In genomic region chr2:141610564-141610963, GRCh38 we compare ENCODE assay signal across 27 cellular contexts.
A peak's percentile ranks its signal among the peaks of the same experiment; 100 is the strongest.
DNase-seq lines count a peak whose midpoint lies in the region; ATAC-seq and TF ChIP-seq lines count a peak whose summit lies in the region.
"Had no signal": no experiment of that assay in that cellular context is flagged by ENCODE, and none has a peak within 500 bp of the region (broad histone marks: within the 10 kb centered on the region; RNA-seq: fewer than 3 reads in every experiment).

No MANE protein-coding gene starts in this region.

- H3K27me3 Mint-ChIP-seq in WTC11 (ENCODE audit: low read depth), result no peaks in the 10 kb centered on the region; the same call in 1 of the 2 replicates
- no peaks in the 10 kb centered on the region for H3K27me3 Mint-ChIP-seq in neural progenitor cell (ENCODE audit: insufficient read depth, low read depth)
- H3K27me3 Mint-ChIP-seq: activated naive CD8-positive, alpha-beta T cell treated with anti-CD3 and anti-CD28 coated beads, Interleukin-2, amount 10 ng/mL, durations not matched to agents 7 days and 5 days; CD8-positive, alpha-beta memory T cell; stimulated activated memory B cell treated with anti-CD40 and anti-IgM and Interleukin-4, amounts not matched to agents 10 μg/mL and 1 μg/mL and 100 μg/mL, for 72 hours; T-cell had no signal

- peaks cover 5% of the 10 kb centered on the region for H3F3A ChIP-seq in neural progenitor cell (ENCODE audit: low read depth)

- H4K20me1 ChIP-seq in hepatocyte (ENCODE audit: insufficient read depth, poor library complexity, severe bottlenecking) (no peaks in the 10 kb centered on the region), neural progenitor cell (ENCODE audit: low read depth) (no peaks in the 10 kb centered on the region)

- H3K4me1 Mint-ChIP-seq in WTC11 (peaks cover 50% of the 10 kb centered on the region), neural progenitor cell (peaks cover 16% of the 10 kb centered on the region)
- H3K4me1 Mint-ChIP-seq: activated naive CD8-positive, alpha-beta T cell treated with anti-CD3 and anti-CD28 coated beads, Interleukin-2, amount 10 ng/mL, durations not matched to agents 7 days and 5 days; CD8-positive, alpha-beta memory T cell; stimulated activated memory B cell treated with anti-CD40 and anti-IgM and Interleukin-4, amounts not matched to agents 10 μg/mL and 1 μg/mL and 100 μg/mL, for 72 hours; T-cell had no signal

- H3K36me3 Mint-ChIP-seq in WTC11 (peaks cover 29% of the 10 kb centered on the region), neural progenitor cell (no peaks in the 10 kb centered on the region)
- H3K36me3 Mint-ChIP-seq: activated naive CD8-positive, alpha-beta T cell treated with anti-CD3 and anti-CD28 coated beads, Interleukin-2, amount 10 ng/mL, durations not matched to agents 7 days and 5 days; CD8-positive, alpha-beta memory T cell; stimulated activated memory B cell treated with anti-CD40 and anti-IgM and Interleukin-4, amounts not matched to agents 10 μg/mL and 1 μg/mL and 100 μg/mL, for 72 hours; T-cell had no signal

- H3K9ac ChIP-seq in HUES48 (ENCODE audit: low read depth, low read length) (peak overlapping the region; percentile 7; the same call in 1 of the 2 replicates), neural progenitor cell (no peak overlapping the region)

- WGBS in hepatocyte (ENCODE audit: low lambda C conversion rate, missing lambda C conversion rate), result 74% methylated on average over 5 of the region's 5 CpGs

- H3K9me3 Mint-ChIP-seq in WTC11, result peaks cover 28% of the 10 kb centered on the region
- H3K9me3 Mint-ChIP-seq in neural progenitor cell, result no peaks in the 10 kb centered on the region
- H3K9me3 Mint-ChIP-seq: activated naive CD8-positive, alpha-beta T cell treated with anti-CD3 and anti-CD28 coated beads, Interleukin-2, amount 10 ng/mL, durations not matched to agents 7 days and 5 days; stimulated activated memory B cell treated with anti-CD40 and anti-IgM and Interleukin-4, amounts not matched to agents 10 μg/mL and 1 μg/mL and 100 μg/mL, for 72 hours had no signal

- H3K27ac ChIP-seq in HUES48 (ENCODE audit: low read depth, low read length) (peak overlapping the region; percentile 94), hepatocyte (no peak overlapping the region), neural progenitor cell (peak overlapping the region; percentile 53)
- H3K27ac ChIP-seq: ascending aorta, coronary artery, esophagus muscularis mucosa, HL-60, psoas muscle, transverse colon had no signal

- no peak for DNase-seq in WTC11 (ENCODE audit: low spot score)
- DNase-seq in hepatocyte (ENCODE audit: low spot score), result no peak
- DNase-seq in neural progenitor cell (ENCODE audit: low spot score), result no peak
- DNase-seq in NCI-H2227 treated with DMSO at 0.1 percent for 48 hours (lab: John Stamatoyannopoulos, UW), result no peak
- no peak for DNase-seq in stimulated activated CD4-positive, alpha-beta T cell treated with anti-CD3 and anti-CD28 coated beads, Interleukin-1b, Interleukin-23, amount 100 ng/mL, for 48 hours
- DNase-seq: activated CD4-positive, CD25-positive, alpha-beta regulatory T cell; activated gamma-delta T cell treated with Interleukin-2 at 50 U/mL for 16 hours; activated naive CD8-positive, alpha-beta T cell treated with anti-CD3 and anti-CD28 coated beads, Interleukin-2, amount 10 ng/mL, durations not matched to agents 7 days and 5 days; activated T-cell treated with anti-CD3 and anti-CD28 coated beads, Interleukin-2, amount 50 U/mL, for 4 hours; CD8-positive, alpha-beta memory T cell; foreskin melanocyte; hippocampal formation; Kasumi-1; NCI-H2081 treated with DMSO at 0.1 percent for 48 hours; occipital lobe; psoas muscle; T-cell; transverse colon had no signal

- H3K79me2 ChIP-seq in hepatocyte (no peaks in the 10 kb centered on the region), neural progenitor cell (ENCODE audit: low read depth) (no peaks in the 10 kb centered on the region)

- H3K4me3 ChIP-seq in HUES48 (ENCODE audit: low read depth, low read length) (no peak overlapping the region), hepatocyte (no peak overlapping the region), neural progenitor cell (no peak overlapping the region)
- H3K4me3 ChIP-seq: ascending aorta, coronary artery, esophagus muscularis mucosa, GM12878, psoas muscle, transverse colon had no signal

- H3K9me2 ChIP-seq in hepatocyte (replicated peaks; ENCODE audit: insufficient read depth), result no peaks in the 10 kb centered on the region

- POLR2A ChIA-PET in WTC11 (lab: Charles Lee), result no interaction called here

- H2AFZ ChIP-seq in hepatocyte (no peak overlapping the region), neural progenitor cell (replicated peaks) (peak overlapping the region; percentile 84)

- H3K27ac Mint-ChIP-seq in WTC11, result peak overlapping the region; percentile 98
- H3K27ac Mint-ChIP-seq in neural progenitor cell, result peak overlapping the region; percentile 52
- H3K27ac Mint-ChIP-seq: activated naive CD8-positive, alpha-beta T cell treated with anti-CD3 and anti-CD28 coated beads, Interleukin-2, amount 10 ng/mL, durations not matched to agents 7 days and 5 days; CD8-positive, alpha-beta memory T cell; stimulated activated memory B cell treated with anti-CD40 and anti-IgM and Interleukin-4, amounts not matched to agents 10 μg/mL and 1 μg/mL and 100 μg/mL, for 72 hours; T-cell had no signal

- CTCF ChIA-PET in WTC11 (lab: Charles Lee), result no interaction called here

- no peak for TF ChIP-seq CTCF in WTC11 (IDR thresholded peaks at IDR 0.05)
- TF ChIP-seq CTCF in hepatocyte (IDR thresholded peaks at IDR 0.05; ENCODE audit: poor library complexity), result no peak
- no peak for TF ChIP-seq CTCF in neural progenitor cell (IDR thresholded peaks at IDR 0.05)

- peaks cover 32% of the 10 kb centered on the region for H3K4me1 ChIP-seq in HUES48 (ENCODE audit: control insufficient read depth, insufficient read depth, low read length)
- H3K4me1 ChIP-seq in hepatocyte (ENCODE audit: insufficient read depth), result peaks cover 6% of the 10 kb centered on the region
- H3K4me1 ChIP-seq in neural progenitor cell, result peaks cover 19% of the 10 kb centered on the region
- H3K4me1 ChIP-seq: ascending aorta, esophagus muscularis mucosa, psoas muscle, transverse colon had no signal

- ATAC-seq in WTC11 (no peak; the same call in 1 of the 2 replicates), HG02571 (IDR thresholded peaks at IDR 0.05; ENCODE audit: unreplicated experiment) (no peak)
- ATAC-seq: activated T-cell treated with anti-CD3 and anti-CD28 coated beads, Interleukin-2, amount 50 U/mL, for 4 hours; GM12878; left lobe of liver; psoas muscle; stimulated activated memory B cell treated with anti-CD40 and anti-IgM and Interleukin-4, amounts not matched to agents 10 μg/mL and 1 μg/mL and 100 μg/mL, for 72 hours; T-cell had no signal

- H3K4me2 ChIP-seq in hepatocyte, result peak overlapping the region; percentile 23
- peak overlapping the region; percentile 71 for H3K4me2 ChIP-seq in neural progenitor cell

- H3K36me3 ChIP-seq in HUES48 (ENCODE audit: control insufficient read depth, insufficient read depth, low read length), result no peaks in the 10 kb centered on the region
- H3K36me3 ChIP-seq in hepatocyte (replicated peaks; ENCODE audit: insufficient read depth, low read depth), result no peaks in the 10 kb centered on the region
- no peaks in the 10 kb centered on the region for H3K36me3 ChIP-seq in neural progenitor cell
- H3K36me3 ChIP-seq: ascending aorta, esophagus muscularis mucosa, transverse colon had no signal

- H3K27me3 ChIP-seq in HUES48 (ENCODE audit: control insufficient read depth, insufficient read depth, low read length), result no peaks in the 10 kb centered on the region
- no peaks in the 10 kb centered on the region for H3K27me3 ChIP-seq in hepatocyte
- no peaks in the 10 kb centered on the region for H3K27me3 ChIP-seq in neural progenitor cell
- H3K27me3 ChIP-seq: ascending aorta, esophagus muscularis mucosa, transverse colon had no signal

- H3K4me3 Mint-ChIP-seq in WTC11 (peak overlapping the region; percentile 57; the same call in 1 of the 2 replicates), neural progenitor cell (no peak overlapping the region)
- H3K4me3 Mint-ChIP-seq: activated naive CD8-positive, alpha-beta T cell treated with anti-CD3 and anti-CD28 coated beads, Interleukin-2, amount 10 ng/mL, durations not matched to agents 7 days and 5 days; activated T-cell treated with anti-CD3 and anti-CD28 coated beads, Interleukin-2, amount 50 U/mL, for 4 hours; CD8-positive, alpha-beta memory T cell; stimulated activated memory B cell treated with anti-CD40 and anti-IgM and Interleukin-4, amounts not matched to agents 10 μg/mL and 1 μg/mL and 100 μg/mL, for 72 hours; T-cell had no signal

- H3K9me3 ChIP-seq in HUES48 (ENCODE audit: control insufficient read depth, insufficient read depth, low read length), result no peaks in the 10 kb centered on the region
- no peaks in the 10 kb centered on the region for H3K9me3 ChIP-seq in hepatocyte (ENCODE audit: low read depth)
- no peaks in the 10 kb centered on the region for H3K9me3 ChIP-seq in neural progenitor cell (ENCODE audit: low read depth)
- H3K9me3 ChIP-seq: ascending aorta, esophagus muscularis mucosa, psoas muscle, transverse colon had no signal

TF ChIP-seq in WTC11, 78 proteins besides CTCF, POLR2A, EP300 and RAD21:
- TF ChIP-seq, protein P1, sequence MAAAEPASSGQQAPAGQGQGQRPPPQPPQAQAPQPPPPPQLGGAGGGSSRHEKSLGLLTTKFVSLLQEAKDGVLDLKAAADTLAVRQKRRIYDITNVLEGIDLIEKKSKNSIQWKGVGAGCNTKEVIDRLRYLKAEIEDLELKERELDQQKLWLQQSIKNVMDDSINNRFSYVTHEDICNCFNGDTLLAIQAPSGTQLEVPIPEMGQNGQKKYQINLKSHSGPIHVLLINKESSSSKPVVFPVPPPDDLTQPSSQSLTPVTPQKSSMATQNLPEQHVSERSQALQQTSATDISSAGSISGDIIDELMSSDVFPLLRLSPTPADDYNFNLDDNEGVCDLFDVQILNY (CRISPR knock-in tag; IDR thresholded peaks at IDR 0.05), result no peak
- TF ChIP-seq ZNF219 (CRISPR knock-in tag; IDR thresholded peaks at IDR 0.05; ENCODE audit: borderline replicate concordance) (no peak), HMGA2 (CRISPR knock-in tag; IDR thresholded peaks at IDR 0.05) (no peak), NR2C2 (CRISPR knock-in tag; IDR thresholded peaks at IDR 0.05) (no peak)
